Comparison of ENCODE assay signal across 39 cellular contexts in the genomic region with DNA sequence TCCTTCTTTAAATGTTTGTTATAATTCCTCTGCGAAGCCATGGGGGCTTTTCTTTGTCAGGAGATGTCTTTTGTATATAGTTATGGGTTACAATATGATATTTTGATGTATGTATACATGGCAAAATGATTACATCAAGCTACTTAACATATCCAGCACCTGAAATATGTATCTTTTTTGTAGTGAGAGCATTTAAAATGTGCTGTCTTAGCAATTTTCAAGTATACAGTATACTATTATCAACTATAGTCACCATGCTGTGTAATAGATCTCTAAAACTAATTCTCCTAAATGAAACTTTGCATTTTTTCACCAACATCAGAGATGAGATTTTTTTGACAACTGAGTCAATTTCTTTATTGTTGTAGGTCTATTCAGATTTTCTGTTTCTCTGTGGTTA.
"Had no signal": no experiment of that assay in that cellular context is flagged by ENCODE, and none has a peak within 500 bp of the region (broad histone marks: within the 10 kb centered on the region; RNA-seq: fewer than 3 reads in every experiment).

No MANE protein-coding gene starts in this region.

- H3K9me3 ChIP-seq: body of pancreas had no signal

- H3K27ac ChIP-seq: adrenal gland, ascending aorta, body of pancreas, brain microvascular endothelial cell, breast epithelium, cardiac muscle cell had no signal

- H3K27ac Mint-ChIP-seq: activated naive CD4-positive, alpha-beta T cell treated with anti-CD3 and anti-CD28 coated beads for 36 hours; activated naive CD4-positive, alpha-beta T cell treated with anti-CD3 and anti-CD28 coated beads, Interleukin-2, amount 10 ng/mL, durations not matched to agents 7 days and 5 days; activated naive CD4-positive, alpha-beta T cell treated with anti-CD3 and anti-CD28 coated beads, Interleukin-2, amount 50 U/mL, for 24 hours; activated naive CD4-positive, alpha-beta T cell treated with anti-CD3 and anti-CD28 coated beads, Interleukin-2, amount 50 U/mL, for 72 hours; activated naive CD8-positive, alpha-beta T cell; activated naive CD8-positive, alpha-beta T cell treated with anti-CD3 and anti-CD28 coated beads, Interleukin-2, amount 10 ng/mL, durations not matched to agents 7 days and 5 days; activated naive CD8-positive, alpha-beta T cell treated with anti-CD3 and anti-CD28 coated beads, Interleukin-2, amount 50 U/mL, for 24 hours; activated T-cell treated with anti-CD3 and anti-CD28 coated beads, Interleukin-2, amount 50 U/mL, for 24 hours; activated T-helper 1 cell treated with anti-CD3 and anti-CD28 coated beads, Interleukin-12 subunit alpha, Interleukin-12 subunit beta, Interleukin-2, Interleukin-4 antibody, amounts not matched to agents 30 ng/mL and 10 ng/mL and 1 ng/mL, durations not matched to agents 14 hours and 24 hours and 36 hours; activated T-helper 17 cell treated with anti-CD3 and anti-CD28 coated beads, Interleukin-2, amount 50 U/mL, for 72 hours; activated T-helper 2 cell treated with anti-CD3 and anti-CD28 coated beads, Interferon-gamma antibody, Interleukin-2, Interleukin-4, amounts not matched to agents 10 μg/mL and 5 μg/mL and 100 μg/mL, durations not matched to agents 14 hours and 24 hours and 36 hours; brain had no signal

- H3K27me3 ChIP-seq: adrenal gland, ascending aorta, body of pancreas, brain microvascular endothelial cell, breast epithelium, cardiac muscle cell had no signal

- H3K4me3 ChIP-seq: adrenal gland, ascending aorta, body of pancreas, breast epithelium, cardiac muscle cell had no signal

- H3K4me3 Mint-ChIP-seq: activated naive CD4-positive, alpha-beta T cell treated with anti-CD3 and anti-CD28 coated beads for 36 hours; activated naive CD4-positive, alpha-beta T cell treated with anti-CD3 and anti-CD28 coated beads, Interleukin-2, amount 10 ng/mL, durations not matched to agents 7 days and 5 days; activated naive CD4-positive, alpha-beta T cell treated with anti-CD3 and anti-CD28 coated beads, Interleukin-2, amount 50 U/mL, for 24 hours; activated naive CD8-positive, alpha-beta T cell; activated naive CD8-positive, alpha-beta T cell treated with anti-CD3 and anti-CD28 coated beads, Interleukin-2, amount 10 ng/mL, durations not matched to agents 7 days and 5 days; activated naive CD8-positive, alpha-beta T cell treated with anti-CD3 and anti-CD28 coated beads, Interleukin-2, amount 50 U/mL, for 24 hours; activated T-cell treated with anti-CD3 and anti-CD28 coated beads, Interleukin-2, amount 50 U/mL, for 24 hours; activated T-cell treated with anti-CD3 and anti-CD28 coated beads, Interleukin-2, amount 50 U/mL, for 4 hours; activated T-cell treated with anti-CD3 and anti-CD28 coated beads, Interleukin-2, amount 50 U/mL, for 72 hours; activated T-helper 1 cell treated with anti-CD3 and anti-CD28 coated beads, Interleukin-12 subunit alpha, Interleukin-12 subunit beta, Interleukin-2, Interleukin-4 antibody, amounts not matched to agents 30 ng/mL and 10 ng/mL and 1 ng/mL, durations not matched to agents 14 hours and 24 hours and 36 hours; activated T-helper 17 cell treated with anti-CD3 and anti-CD28 coated beads, Interleukin-2, amount 50 U/mL, for 72 hours; brain; central memory CD8-positive, alpha-beta T cell had no signal

- H3K4me1 ChIP-seq: adrenal gland, ascending aorta, body of pancreas, breast epithelium had no signal

- DNase-seq: activated effector memory CD4-positive, alpha-beta T cell treated with anti-CD3 and anti-CD28 coated beads, Interleukin-2, amount 50 U/mL, for 16 hours; activated effector memory CD4-positive, alpha-beta T cell treated with Interleukin-2 at 50 U/mL for 16 hours; activated gamma-delta T cell; activated gamma-delta T cell treated with Interleukin-2 at 50 U/mL for 16 hours; activated naive CD4-positive, alpha-beta T cell; activated naive CD4-positive, alpha-beta T cell treated with anti-CD3 and anti-CD28 coated beads for 36 hours; activated naive CD4-positive, alpha-beta T cell treated with anti-CD3 and anti-CD28 coated beads, Interleukin-2, amount 10 ng/mL, durations not matched to agents 7 days and 5 days; activated naive CD4-positive, alpha-beta T cell treated with anti-CD3 and anti-CD28 coated beads, Interleukin-2, amount 50 U/mL, for 16 hours; activated naive CD4-positive, alpha-beta T cell treated with Interleukin-2 at 50 U/mL for 16 hours; activated naive CD8-positive, alpha-beta T cell treated with anti-CD3 and anti-CD28 coated beads, Interleukin-2, amount 10 ng/mL, durations not matched to agents 7 days and 5 days; activated naive CD8-positive, alpha-beta T cell treated with anti-CD3 and anti-CD28 coated beads, Interleukin-2, amount 50 U/mL, for 24 hours; activated T-cell treated with anti-CD3 and anti-CD28 coated beads, Interleukin-2, amount 50 U/mL, for 24 hours; activated T-cell treated with anti-CD3 and anti-CD28 coated beads, Interleukin-2, amount 50 U/mL, for 4 hours; activated T-cell treated with anti-CD3 and anti-CD28 coated beads, Interleukin-2, amount 50 U/mL, for 48 hours; activated T-cell treated with anti-CD3 and anti-CD28 coated beads, Interleukin-2, amount 50 U/mL, for 72 hours; adrenal gland; amniotic stem cell; amygdala; anterior cingulate cortex; aorta; body of pancreas; brain microvascular endothelial cell; caudate nucleus; central memory CD4-positive, alpha-beta T cell; cerebellar nuclear complex had no signal

- H3K4me1 Mint-ChIP-seq: activated naive CD4-positive, alpha-beta T cell treated with anti-CD3 and anti-CD28 coated beads, Interleukin-2, amount 10 ng/mL, durations not matched to agents 7 days and 5 days; activated naive CD4-positive, alpha-beta T cell treated with anti-CD3 and anti-CD28 coated beads, Interleukin-2, amount 50 U/mL, for 24 hours; activated naive CD8-positive, alpha-beta T cell treated with anti-CD3 and anti-CD28 coated beads, Interleukin-2, amount 10 ng/mL, durations not matched to agents 7 days and 5 days; activated naive CD8-positive, alpha-beta T cell treated with anti-CD3 and anti-CD28 coated beads, Interleukin-2, amount 50 U/mL, for 24 hours; activated T-helper 17 cell treated with anti-CD3 and anti-CD28 coated beads, Interleukin-2, amount 50 U/mL, for 72 hours; brain; central memory CD8-positive, alpha-beta T cell had no signal

- H3K36me3 Mint-ChIP-seq: activated naive CD4-positive, alpha-beta T cell treated with anti-CD3 and anti-CD28 coated beads, Interleukin-2, amount 10 ng/mL, durations not matched to agents 7 days and 5 days; activated naive CD4-positive, alpha-beta T cell treated with anti-CD3 and anti-CD28 coated beads, Interleukin-2, amount 50 U/mL, for 24 hours; activated naive CD4-positive, alpha-beta T cell treated with anti-CD3 and anti-CD28 coated beads, Interleukin-2, amount 50 U/mL, for 72 hours; activated naive CD8-positive, alpha-beta T cell; activated naive CD8-positive, alpha-beta T cell treated with anti-CD3 and anti-CD28 coated beads, Interleukin-2, amount 10 ng/mL, durations not matched to agents 7 days and 5 days had no signal

- FAIRE-seq: astrocyte, bronchial epithelial cell, colon had no signal

- H3K27me3 Mint-ChIP-seq: activated naive CD4-positive, alpha-beta T cell treated with anti-CD3 and anti-CD28 coated beads, Interleukin-2, amount 10 ng/mL, durations not matched to agents 7 days and 5 days; activated naive CD8-positive, alpha-beta T cell; activated naive CD8-positive, alpha-beta T cell treated with anti-CD3 and anti-CD28 coated beads, Interleukin-2, amount 10 ng/mL, durations not matched to agents 7 days and 5 days; activated T-cell treated with anti-CD3 and anti-CD28 coated beads, Interleukin-2, amount 50 U/mL, for 24 hours; activated T-helper 17 cell treated with anti-CD3 and anti-CD28 coated beads, Interleukin-2, amount 50 U/mL, for 72 hours; brain; central memory CD8-positive, alpha-beta T cell had no signal

- ATAC-seq: activated naive CD4-positive, alpha-beta T cell treated with anti-CD3 and anti-CD28 coated beads, Interleukin-2, amount 50 U/mL, for 72 hours; activated naive CD8-positive, alpha-beta T cell treated with anti-CD3 and anti-CD28 coated beads, Interleukin-2, amount 50 U/mL, for 24 hours; activated T-cell treated with anti-CD3 and anti-CD28 coated beads, Interleukin-2, amount 50 U/mL, for 4 hours; activated T-cell treated with anti-CD3 and anti-CD28 coated beads, Interleukin-2, amount 50 U/mL, for 72 hours; activated T-helper 17 cell treated with anti-CD3 and anti-CD28 coated beads, Interleukin-2, amount 50 U/mL, for 72 hours; body of pancreas had no signal

- H3K36me3 ChIP-seq: adrenal gland, ascending aorta, brain microvascular endothelial cell, breast epithelium, cardiac muscle cell had no signal
